In the genomic region with DNA sequence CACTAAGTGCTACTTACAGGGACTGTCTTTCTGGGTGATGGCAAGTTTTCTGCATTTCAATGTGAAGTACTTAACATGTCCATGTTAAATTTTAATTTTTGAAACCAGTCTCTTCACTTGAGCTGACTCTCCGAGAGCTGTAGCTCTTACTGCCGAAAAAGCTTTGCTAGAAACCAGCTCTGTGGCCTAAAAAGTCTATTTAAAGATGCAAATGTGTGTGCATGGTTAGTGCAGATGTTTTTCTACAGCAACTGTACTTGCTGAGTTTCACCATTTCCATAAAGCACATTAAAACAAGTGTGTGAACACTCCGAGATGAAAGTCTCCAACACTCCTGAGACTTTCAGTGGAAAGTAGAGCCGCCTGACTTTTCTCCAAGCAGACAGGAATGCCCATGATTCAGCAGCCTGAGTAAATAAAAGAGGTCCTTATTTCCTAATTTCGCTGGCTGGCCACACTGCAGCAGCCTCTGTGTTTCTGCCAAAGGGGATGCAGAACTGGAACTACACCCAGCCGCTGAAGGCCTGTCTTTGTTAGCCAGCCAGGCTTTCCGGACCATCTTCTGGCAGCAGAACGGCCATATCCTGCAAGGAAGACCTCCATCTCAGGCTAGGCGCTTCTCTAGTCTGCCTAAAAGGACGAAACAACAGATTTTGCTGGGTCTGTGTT, we compare ENCODE assay signal across 9 cellular contexts.
A peak's percentile ranks its signal among the peaks of the same experiment; 100 is the strongest.
DNase-seq lines count a peak whose midpoint lies in the region; ATAC-seq and TF ChIP-seq lines count a peak whose summit lies in the region.
"Had no signal": no experiment of that assay in that cellular context is flagged by ENCODE, and none has a peak within 500 bp of the region (broad histone marks: within the 10 kb centered on the region; RNA-seq: fewer than 3 reads in every experiment).

No MANE protein-coding gene starts in this region.

- WGBS in esophagus muscularis mucosa: 17% methylated on average over 7 of the region's 10 CpGs

- H4K20me1 ChIP-seq in neural progenitor cell (ENCODE audit: low read depth): peaks cover 96% of the 10 kb centered on the region

- no peaks in the 10 kb centered on the region for H3K27me3 Mint-ChIP-seq in neural progenitor cell (ENCODE audit: insufficient read depth, low read depth)

- H3K36me3 Mint-ChIP-seq in neural progenitor cell: peaks cover 37% of the 10 kb centered on the region

- H3F3A ChIP-seq in neural progenitor cell (ENCODE audit: low read depth): no peaks in the 10 kb centered on the region

- ATAC-seq in foreskin keratinocyte: no peak
- ATAC-seq in HG03025 (IDR thresholded peaks at IDR 0.05; ENCODE audit: low FRiP score, unreplicated experiment): no peak

- H3K4me1 ChIP-seq in esophagus muscularis mucosa (peaks cover 16 to 42% (median 33%) of the 10 kb centered on the region in 4 donors), neural progenitor cell (peaks cover 14% of the 10 kb centered on the region), foreskin keratinocyte (no peaks in the 10 kb centered on the region)

- TF ChIP-seq POLR2A in esophagus muscularis mucosa (IDR thresholded peaks at IDR 0.05; ENCODE audit: low read depth): no peak

- H3K9me3 ChIP-seq in esophagus muscularis mucosa (no peaks in the 10 kb centered on the region), neural progenitor cell (ENCODE audit: low read depth) (no peaks in the 10 kb centered on the region)
- H3K9me3 ChIP-seq: SJSA1 had no signal

- TF ChIP-seq CTCF in BJ (IDR thresholded peaks at IDR 0.05; ENCODE audit: insufficient read depth, low read depth, low read length): no peak
- no peak for TF ChIP-seq CTCF in esophagus muscularis mucosa (IDR thresholded peaks at IDR 0.05)
- TF ChIP-seq CTCF in neural progenitor cell (IDR thresholded peaks at IDR 0.05): no peak
- no peak for TF ChIP-seq CTCF in foreskin keratinocyte (conservative IDR thresholded peaks at IDR 0.05)

- H3K27ac ChIP-seq in esophagus muscularis mucosa (replicated peaks in 1 of 4) (peak overlapping the region; percentile 50 to 72 (median 58)), neural progenitor cell (peak overlapping the region; percentile 18), foreskin keratinocyte (no peak overlapping the region)
- H3K27ac ChIP-seq: SJSA1 had no signal

- H3K36me3 ChIP-seq in BJ (ENCODE audit: control insufficient read depth, insufficient read depth, low read length) (peaks cover 4% of the 10 kb centered on the region; the same call in 1 of the 2 replicates), esophagus muscularis mucosa (peaks cover 0 to 18% (median 6%) of the 10 kb centered on the region in 4 donors), neural progenitor cell (peaks cover 11% of the 10 kb centered on the region)
- H3K36me3 ChIP-seq: SJSA1 had no signal

- intact Hi-C loops in esophagus muscularis mucosa (cut with DNase I): loop anchor here (10.0 kb wide), 1 partner anchor 114 kb away; no protein-coding TSS in a partner anchor

- H3K4me1 Mint-ChIP-seq in neural progenitor cell: peaks cover 34% of the 10 kb centered on the region

- CTCF ChIA-PET in BJ (lab: Yijun Ruan, JAX): interaction anchor here (0.6 to 0.8 kb wide), 3 partner anchors 8 to 119 kb away, joined by 3 to 4 read pairs (median 4); no protein-coding TSS in a partner anchor

- H2AFZ ChIP-seq in neural progenitor cell (replicated peaks): no peak overlapping the region

- no peak overlapping the region for H3K9ac ChIP-seq in neural progenitor cell

- DNase-seq in BJ (ENCODE audit: low read depth) (peak; percentile 67), NCI-H446 treated with DMSO at 0.1 percent for 48 hours (lab: John Stamatoyannopoulos, UW) (peak; percentile 93), esophagus muscularis mucosa (ENCODE audit: extremely low spot score) (peak; percentile 94), neural progenitor cell (ENCODE audit: low spot score) (no peak), iPS-NIHi7 (ENCODE audit: extremely low spot score) (no peak), foreskin keratinocyte (no peak), GF-D8 (lab: John Stamatoyannopoulos, UW) (no peak)

- no peak overlapping the region; the same call in 1 of the 2 replicates for H3K4me3 ChIP-seq in BJ (ENCODE audit: low read depth, low read length)
- peak overlapping the region in 2 of 4 donors; percentile 1 to 15 for H3K4me3 ChIP-seq in esophagus muscularis mucosa
- no peak overlapping the region for H3K4me3 ChIP-seq in neural progenitor cell
- H3K4me3 ChIP-seq: SJSA1 had no signal

- H3K79me2 ChIP-seq in neural progenitor cell (ENCODE audit: low read depth): peaks cover 82% of the 10 kb centered on the region

- peak overlapping the region; percentile 85 for H3K27ac Mint-ChIP-seq in neural progenitor cell

- no peak for TF ChIP-seq EP300 in esophagus muscularis mucosa (IDR thresholded peaks at IDR 0.05)

- no peak overlapping the region for H3K4me3 Mint-ChIP-seq in neural progenitor cell

- no peaks in the 10 kb centered on the region for H3K9me3 Mint-ChIP-seq in neural progenitor cell

- POLR2A ChIA-PET in BJ (lab: Charles Lee): interaction anchor here (0.7 kb wide), 1 partner anchor 143 kb away, joined by 3 read pairs; no protein-coding TSS in a partner anchor

- H3K4me2 ChIP-seq in neural progenitor cell: no peak overlapping the region

- no peaks in the 10 kb centered on the region for H3K27me3 ChIP-seq in BJ (ENCODE audit: control insufficient read depth, insufficient read depth, low read length)
- H3K27me3 ChIP-seq in esophagus muscularis mucosa: no peaks in the 10 kb centered on the region
- no peaks in the 10 kb centered on the region for H3K27me3 ChIP-seq in neural progenitor cell
- no peaks in the 10 kb centered on the region for H3K27me3 ChIP-seq in foreskin keratinocyte
- H3K27me3 ChIP-seq: SJSA1 had no signal

Comparison
In these comparisons a context has a peak if more than half of its experiments do, and no peak if none do; other contexts are left out.
1. DNase-seq: peak in BJ (single experiment), NCI-H446 treated with DMSO at 0.1 percent for 48 hours (single experiment) and esophagus muscularis mucosa (single experiment); none in neural progenitor cell (single experiment), iPS-NIHi7 (single experiment), foreskin keratinocyte (0 of 2) and GF-D8 (single experiment).